ENCODE assay signal across 1 cellular context in the genomic region with DNA sequence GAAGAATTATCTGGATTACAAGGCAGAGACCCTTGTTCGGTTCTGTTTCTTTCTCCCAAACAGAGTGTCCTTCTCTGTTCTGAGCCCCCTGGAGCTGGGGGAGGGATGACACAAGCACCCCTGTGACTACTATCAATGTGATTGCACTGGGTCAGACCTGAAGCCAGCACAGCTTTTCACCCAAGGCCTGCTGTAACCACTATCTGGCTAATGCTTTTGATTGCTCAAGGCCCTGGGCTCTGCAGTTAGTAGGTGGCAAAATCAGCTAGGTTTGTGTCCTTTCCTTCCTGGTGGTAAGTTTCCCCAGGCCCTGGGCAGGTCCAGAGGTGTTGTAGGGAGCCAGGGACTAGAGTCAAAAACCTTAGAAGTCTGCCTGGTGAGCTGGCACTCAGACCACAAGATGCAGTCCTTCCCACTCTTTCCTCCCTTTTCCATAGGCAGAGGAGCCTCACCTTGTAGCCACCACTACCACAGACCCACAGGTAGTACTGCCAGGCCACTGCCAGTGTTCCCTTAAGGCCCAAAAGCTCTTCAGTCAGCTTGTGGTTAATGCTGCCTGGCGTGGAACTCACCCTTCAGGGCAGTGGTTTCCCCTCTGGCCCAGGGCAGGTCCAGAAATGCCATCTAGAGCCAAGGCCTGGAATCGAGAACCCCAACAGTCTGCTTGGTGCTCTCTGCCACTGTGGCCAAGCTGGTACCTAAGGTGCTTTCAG.
TF ChIP-seq lines count a peak whose summit lies in the region.

No MANE protein-coding gene starts in this region.

TF ChIP-seq in H1, 55 proteins besides CTCF, POLR2A, EP300 and RAD21 (continued from another document):
- TF ChIP-seq, protein P1, sequence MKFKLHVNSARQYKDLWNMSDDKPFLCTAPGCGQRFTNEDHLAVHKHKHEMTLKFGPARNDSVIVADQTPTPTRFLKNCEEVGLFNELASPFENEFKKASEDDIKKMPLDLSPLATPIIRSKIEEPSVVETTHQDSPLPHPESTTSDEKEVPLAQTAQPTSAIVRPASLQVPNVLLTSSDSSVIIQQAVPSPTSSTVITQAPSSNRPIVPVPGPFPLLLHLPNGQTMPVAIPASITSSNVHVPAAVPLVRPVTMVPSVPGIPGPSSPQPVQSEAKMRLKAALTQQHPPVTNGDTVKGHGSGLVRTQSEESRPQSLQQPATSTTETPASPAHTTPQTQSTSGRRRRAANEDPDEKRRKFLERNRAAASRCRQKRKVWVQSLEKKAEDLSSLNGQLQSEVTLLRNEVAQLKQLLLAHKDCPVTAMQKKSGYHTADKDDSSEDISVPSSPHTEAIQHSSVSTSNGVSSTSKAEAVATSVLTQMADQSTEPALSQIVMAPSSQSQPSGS (IDR thresholded peaks at IDR 0.05; ENCODE audit: low read length), result no peak
- no peak for TF ChIP-seq BCL11A (IDR thresholded peaks at IDR 0.05; ENCODE audit: low read depth in 2 of 2, low read length in 2 of 2)
TF ChIP-seq in H1: peak in this region for 0.
